Comparison of ENCODE assay signal across 9 cellular contexts in the genomic region with DNA sequence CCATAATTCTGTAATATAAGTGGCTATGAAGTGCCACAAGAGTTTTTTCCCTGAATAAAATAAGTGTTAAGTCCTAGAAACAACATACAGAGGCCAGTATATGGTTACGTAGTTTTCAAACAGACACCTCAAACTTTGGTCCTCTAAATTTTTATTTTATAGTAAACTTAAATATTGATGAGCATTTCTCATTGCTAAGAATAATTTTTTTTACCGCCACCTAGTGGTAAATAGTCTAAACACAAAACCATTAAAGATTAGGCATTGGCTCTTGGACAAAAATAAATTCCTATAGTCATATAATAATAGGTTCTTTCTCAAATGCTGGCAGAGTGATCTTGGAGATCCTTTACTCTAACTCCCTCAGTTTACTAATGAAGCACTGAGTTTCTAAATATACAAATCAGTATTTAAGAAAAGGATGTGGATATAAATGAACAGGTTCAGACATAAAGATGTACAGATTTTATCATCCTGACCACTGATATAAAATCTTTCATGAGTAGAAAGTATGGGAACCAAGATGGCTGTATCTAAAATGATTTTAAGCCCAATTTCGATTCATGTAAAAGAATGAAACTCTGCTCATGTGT.
DNase-seq lines count a peak whose midpoint lies in the region; ATAC-seq and TF ChIP-seq lines count a peak whose summit lies in the region.
"Had no signal": no experiment of that assay in that cellular context is flagged by ENCODE, and none has a peak within 500 bp of the region (broad histone marks: within the 10 kb centered on the region; RNA-seq: fewer than 3 reads in every experiment).

No MANE protein-coding gene starts in this region.

- no peak for TF ChIP-seq POLR2A in right lobe of liver (IDR thresholded peaks at IDR 0.05)
- no peak for TF ChIP-seq POLR2A in suprapubic skin (IDR thresholded peaks at IDR 0.05)
- no peak for TF ChIP-seq POLR2A in ovary (IDR thresholded peaks at IDR 0.05)

- intact Hi-C loops in right lobe of liver (cut with DNase I) (no loop called here), ovary (cut with DNase I) (no loop called here)

- H3K27ac ChIP-seq in GM23248, result no peak overlapping the region
- no peak overlapping the region for H3K27ac ChIP-seq in right lobe of liver
- no peak overlapping the region for H3K27ac ChIP-seq in suprapubic skin
- no peak overlapping the region for H3K27ac ChIP-seq in ovary

- H3F3A ChIP-seq in GM23248 (ENCODE audit: insufficient read depth), result no peaks in the 10 kb centered on the region

- TF ChIP-seq EP300 in suprapubic skin (IDR thresholded peaks at IDR 0.05) (no peak), ovary (IDR thresholded peaks at IDR 0.05) (no peak)

- CTCF ChIA-PET in WTC11 (lab: Charles Lee), result interaction anchor here (5.7 kb wide), 1 partner anchor 13 kb away, joined by 34 read pairs; no protein-coding TSS in a partner anchor

- no peak overlapping the region for H2AFZ ChIP-seq in GM23248

- H3K9me2 ChIP-seq in GM23248 (ENCODE audit: insufficient read depth), result no peaks in the 10 kb centered on the region

- H3K79me2 ChIP-seq in GM23248 (ENCODE audit: insufficient read depth), result no peaks in the 10 kb centered on the region

- H3K36me3 Mint-ChIP-seq in WTC11, result no peaks in the 10 kb centered on the region
- H3K36me3 Mint-ChIP-seq: memory B cell had no signal

- H3K4me1 ChIP-seq in BE2C (peaks cover 6% of the 10 kb centered on the region), GM23248 (ENCODE audit: insufficient read depth) (no peaks in the 10 kb centered on the region), right lobe of liver (no peaks in the 10 kb centered on the region), suprapubic skin (no peaks in the 10 kb centered on the region), ovary (ENCODE audit: insufficient read depth) (no peaks in the 10 kb centered on the region)

- no peaks in the 10 kb centered on the region for H3K9me3 ChIP-seq in BE2C
- H3K9me3 ChIP-seq in GM23248 (ENCODE audit: low read depth), result no peaks in the 10 kb centered on the region
- H3K9me3 ChIP-seq in right lobe of liver, result no peaks in the 10 kb centered on the region
- H3K9me3 ChIP-seq in suprapubic skin, result no peaks in the 10 kb centered on the region
- H3K9me3 ChIP-seq in ovary, result no peaks in the 10 kb centered on the region

- POLR2A ChIA-PET in WTC11 (lab: Charles Lee), result no interaction called here

- H3K4me1 Mint-ChIP-seq in WTC11, result peaks cover 21% of the 10 kb centered on the region
- H3K4me1 Mint-ChIP-seq: memory B cell had no signal

- WGBS in GM23248 (ENCODE audit: low coverage in 1 of 2, low lambda C conversion rate in 2 of 2, missing lambda C conversion rate in 2 of 2), 2 experiments, result 27 to 33% methylated on average over 3 of the region's 3 CpGs
- WGBS in right lobe of liver (ENCODE audit: insufficient coverage, low coverage, low lambda C conversion rate, missing lambda C conversion rate), result 58% methylated on average over 3 of the region's 3 CpGs
- 81% methylated on average over 3 of the region's 3 CpGs for WGBS in suprapubic skin
- WGBS in ovary, 3 donors, result 78 to 80% (median 78%) methylated on average over 3 of the region's 3 CpGs

- no peaks in the 10 kb centered on the region for H3K27me3 Mint-ChIP-seq in WTC11 (ENCODE audit: low read depth)
- H3K27me3 Mint-ChIP-seq: memory B cell had no signal

- no peak overlapping the region for H3K27ac Mint-ChIP-seq in WTC11
- H3K27ac Mint-ChIP-seq: memory B cell had no signal

- no peaks in the 10 kb centered on the region for H3K27me3 ChIP-seq in BE2C
- H3K27me3 ChIP-seq in GM23248 (replicated peaks; ENCODE audit: insufficient read depth), result no peaks in the 10 kb centered on the region
- H3K27me3 ChIP-seq in right lobe of liver, result no peaks in the 10 kb centered on the region
- no peaks in the 10 kb centered on the region for H3K27me3 ChIP-seq in suprapubic skin
- no peaks in the 10 kb centered on the region for H3K27me3 ChIP-seq in ovary

- TF ChIP-seq CTCF in BE2C (IDR thresholded peaks at IDR 0.05; ENCODE audit: low read depth, low read length) (peak; percentile 46; the same call in 1 of the 2 replicates), WTC11 (IDR thresholded peaks at IDR 0.05) (peak; percentile 51), right lobe of liver (IDR thresholded peaks at IDR 0.05) (peak; percentile 33 to 67 (median 62)), suprapubic skin (IDR thresholded peaks at IDR 0.05) (peak in 1 of 2 donors; percentile 26), ovary (IDR thresholded peaks at IDR 0.05) (peak in 1 of 3 donors; percentile 12)

- H3K4me2 ChIP-seq in GM23248 (ENCODE audit: unreplicated experiment), result no peak overlapping the region

- H3K4me3 Mint-ChIP-seq in WTC11, result no peak overlapping the region
- H3K4me3 Mint-ChIP-seq: memory B cell had no signal

- H3K36me3 ChIP-seq in BE2C (no peaks in the 10 kb centered on the region), GM23248 (ENCODE audit: low read depth) (no peaks in the 10 kb centered on the region), right lobe of liver (no peaks in the 10 kb centered on the region), suprapubic skin (no peaks in the 10 kb centered on the region), ovary (no peaks in the 10 kb centered on the region)

- ATAC-seq in WTC11 (no peak), right lobe of liver (no peak), GM21423 (IDR thresholded peaks at IDR 0.05; ENCODE audit: unreplicated experiment) (no peak)

- H3K9me3 Mint-ChIP-seq in WTC11, result no peaks in the 10 kb centered on the region
- H3K9me3 Mint-ChIP-seq: memory B cell had no signal

- in situ Hi-C loops in GM23248 (cut with MboI), result no loop called here

- H4K20me1 ChIP-seq in GM23248 (ENCODE audit: insufficient read depth), result no peaks in the 10 kb centered on the region

- H3K4me3 ChIP-seq in BE2C (ENCODE audit: low read depth, low read length), result no peak overlapping the region
- H3K4me3 ChIP-seq in GM23248, result no peak overlapping the region
- H3K4me3 ChIP-seq in right lobe of liver, result no peak overlapping the region
- no peak overlapping the region for H3K4me3 ChIP-seq in suprapubic skin
- H3K4me3 ChIP-seq in ovary, result no peak overlapping the region

- no peak overlapping the region for H3K9ac ChIP-seq in GM23248

- DNase-seq in BE2C, result no peak
- DNase-seq in GM23248, result peak; percentile 51
- DNase-seq in WTC11 (ENCODE audit: low spot score), result no peak
- no peak for DNase-seq in right lobe of liver
- DNase-seq in suprapubic skin (ENCODE audit: low spot score in 2 of 2), result no peak
- no peak for DNase-seq in ovary
- DNase-seq in ecto neural progenitor cell (ENCODE audit: low spot score), result no peak

TF ChIP-seq in WTC11, 78 proteins besides CTCF, POLR2A, EP300 and RAD21 (continues in another document):
- TF ChIP-seq, protein P1, sequence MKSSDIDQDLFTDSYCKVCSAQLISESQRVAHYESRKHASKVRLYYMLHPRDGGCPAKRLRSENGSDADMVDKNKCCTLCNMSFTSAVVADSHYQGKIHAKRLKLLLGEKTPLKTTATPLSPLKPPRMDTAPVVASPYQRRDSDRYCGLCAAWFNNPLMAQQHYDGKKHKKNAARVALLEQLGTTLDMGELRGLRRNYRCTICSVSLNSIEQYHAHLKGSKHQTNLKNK (CRISPR knock-in tag; IDR thresholded peaks at IDR 0.05), result no peak
- TF ChIP-seq OVOL2 (CRISPR knock-in tag; IDR thresholded peaks at IDR 0.05; ENCODE audit: borderline replicate concordance) (no peak), JAZF1 (CRISPR knock-in tag; IDR thresholded peaks at IDR 0.05) (no peak), CREB1 (CRISPR knock-in tag; IDR thresholded peaks at IDR 0.05) (no peak)
- TF ChIP-seq, protein P2, sequence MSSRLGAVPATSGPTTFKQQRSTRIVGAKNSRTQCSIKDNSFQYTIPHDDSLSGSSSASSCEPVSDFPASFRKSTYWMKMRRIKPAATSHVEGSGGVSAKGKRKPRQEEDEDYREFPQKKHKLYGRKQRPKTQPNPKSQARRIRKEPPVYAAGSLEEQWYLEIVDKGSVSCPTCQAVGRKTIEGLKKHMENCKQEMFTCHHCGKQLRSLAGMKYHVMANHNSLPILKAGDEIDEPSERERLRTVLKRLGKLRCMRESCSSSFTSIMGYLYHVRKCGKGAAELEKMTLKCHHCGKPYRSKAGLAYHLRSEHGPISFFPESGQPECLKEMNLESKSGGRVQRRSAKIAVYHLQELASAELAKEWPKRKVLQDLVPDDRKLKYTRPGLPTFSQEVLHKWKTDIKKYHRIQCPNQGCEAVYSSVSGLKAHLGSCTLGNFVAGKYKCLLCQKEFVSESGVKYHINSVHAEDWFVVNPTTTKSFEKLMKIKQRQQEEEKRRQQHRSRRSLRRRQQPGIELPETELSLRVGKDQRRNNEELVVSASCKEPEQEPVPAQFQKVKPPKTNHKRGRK (CRISPR knock-in tag; IDR thresholded peaks at IDR 0.05; ENCODE audit: borderline replicate concordance), result no peak
- TF ChIP-seq, protein P3, sequence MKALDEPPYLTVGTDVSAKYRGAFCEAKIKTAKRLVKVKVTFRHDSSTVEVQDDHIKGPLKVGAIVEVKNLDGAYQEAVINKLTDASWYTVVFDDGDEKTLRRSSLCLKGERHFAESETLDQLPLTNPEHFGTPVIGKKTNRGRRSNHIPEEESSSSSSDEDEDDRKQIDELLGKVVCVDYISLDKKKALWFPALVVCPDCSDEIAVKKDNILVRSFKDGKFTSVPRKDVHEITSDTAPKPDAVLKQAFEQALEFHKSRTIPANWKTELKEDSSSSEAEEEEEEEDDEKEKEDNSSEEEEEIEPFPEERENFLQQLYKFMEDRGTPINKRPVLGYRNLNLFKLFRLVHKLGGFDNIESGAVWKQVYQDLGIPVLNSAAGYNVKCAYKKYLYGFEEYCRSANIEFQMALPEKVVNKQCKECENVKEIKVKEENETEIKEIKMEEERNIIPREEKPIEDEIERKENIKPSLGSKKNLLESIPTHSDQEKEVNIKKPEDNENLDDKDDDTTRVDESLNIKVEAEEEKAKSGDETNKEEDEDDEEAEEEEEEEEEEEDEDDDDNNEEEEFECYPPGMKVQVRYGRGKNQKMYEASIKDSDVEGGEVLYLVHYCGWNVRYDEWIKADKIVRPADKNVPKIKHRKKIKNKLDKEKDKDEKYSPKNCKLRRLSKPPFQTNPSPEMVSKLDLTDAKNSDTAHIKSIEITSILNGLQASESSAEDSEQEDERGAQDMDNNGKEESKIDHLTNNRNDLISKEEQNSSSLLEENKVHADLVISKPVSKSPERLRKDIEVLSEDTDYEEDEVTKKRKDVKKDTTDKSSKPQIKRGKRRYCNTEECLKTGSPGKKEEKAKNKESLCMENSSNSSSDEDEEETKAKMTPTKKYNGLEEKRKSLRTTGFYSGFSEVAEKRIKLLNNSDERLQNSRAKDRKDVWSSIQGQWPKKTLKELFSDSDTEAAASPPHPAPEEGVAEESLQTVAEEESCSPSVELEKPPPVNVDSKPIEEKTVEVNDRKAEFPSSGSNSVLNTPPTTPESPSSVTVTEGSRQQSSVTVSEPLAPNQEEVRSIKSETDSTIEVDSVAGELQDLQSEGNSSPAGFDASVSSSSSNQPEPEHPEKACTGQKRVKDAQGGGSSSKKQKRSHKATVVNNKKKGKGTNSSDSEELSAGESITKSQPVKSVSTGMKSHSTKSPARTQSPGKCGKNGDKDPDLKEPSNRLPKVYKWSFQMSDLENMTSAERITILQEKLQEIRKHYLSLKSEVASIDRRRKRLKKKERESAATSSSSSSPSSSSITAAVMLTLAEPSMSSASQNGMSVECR (CRISPR knock-in tag; IDR thresholded peaks at IDR 0.05; ENCODE audit: borderline replicate concordance), result no peak
